ENCODE assay signal across 8 cellular contexts in genomic region chr20:23340524-23340923, GRCh38. TPM values are rescaled to one million over a fixed set of nuclear protein-coding genes. Genes with fewer than 3 reads are reported as not detected.
A peak's percentile ranks its signal among the peaks of the same experiment; 100 is the strongest.
DNase-seq lines count a peak whose midpoint lies in the region; ATAC-seq, FAIRE-seq and TF ChIP-seq lines count a peak whose summit lies in the region.

No MANE protein-coding gene starts in this region.

- TF ChIP-seq EP300 in H1 (IDR thresholded peaks at IDR 0.05; ENCODE audit: borderline replicate concordance in 1 of 2, low read depth in 2 of 2, low read length in 2 of 2), result no peak

- no peak overlapping the region for H3K4me3 ChIP-seq in SJSA1
- no peak overlapping the region for H3K4me3 ChIP-seq in H1 (ENCODE audit: extremely low read depth in 1 of 4, insufficient read depth in 2 of 4, low read depth in 3 of 4, low read length in 4 of 4)

- ATAC-seq in HG02970 (IDR thresholded peaks at IDR 0.05; ENCODE audit: low FRiP score, unreplicated experiment) (no peak), GM18870 (IDR thresholded peaks at IDR 0.05; ENCODE audit: unreplicated experiment) (no peak)

- no peak overlapping the region for H2BK20ac ChIP-seq in H1 (ENCODE audit: low read length)

- H4K5ac ChIP-seq in H1 (ENCODE audit: insufficient read length, low read depth, low read length), result no peak overlapping the region

- no peak overlapping the region for H3K18ac ChIP-seq in H1 (ENCODE audit: extremely low read depth, low read length)

- no peak overlapping the region for H2BK15ac ChIP-seq in H1 (ENCODE audit: low read length)

- 45% methylated on average over 9 of the region's 9 CpGs; no CpG with 5 or more reads in 1 of the 2 experiments for WGBS in H1 (ENCODE audit: extremely low coverage in 1 of 2, insufficient coverage in 1 of 2, insufficient read length in 1 of 2, insufficient replicate concordance in 2 of 2, low coverage in 1 of 2, low lambda C conversion rate in 2 of 2, missing lambda C conversion rate in 1 of 2), 2 experiments

- H3K23ac ChIP-seq in H1 (ENCODE audit: insufficient read length), result no peak overlapping the region

- peaks cover 6% of the 10 kb centered on the region for H3K27me3 Mint-ChIP-seq in mesothelial cell of epicardium (ENCODE audit: low read depth)

- H3K9ac ChIP-seq in H1 (replicated peaks in 1 of 4; ENCODE audit: extremely low read depth in 1 of 4, low read depth in 3 of 4, low read length in 3 of 4), result no peak overlapping the region

- CTCF ChIA-PET in H1 (lab: Charles Lee; ENCODE audit: partially characterized antibody), result interaction anchor here (0.7 to 6.6 kb wide), 51 partner anchors 8 to 1005 kb away, joined by 3 to 63 read pairs (median 5); partner anchors contain the start of genes CD93 and NXT1

- POLR2A ChIA-PET in H1 (lab: Charles Lee; ENCODE audit: partially characterized antibody), result interaction anchor here (1.5 to 1.7 kb wide), 2 partner anchors 10 to 290 kb away, joined by 7 to 9 read pairs; partner anchors contain the start of gene NXT1

- H3K14ac ChIP-seq in H1 (ENCODE audit: insufficient read length), result no peak overlapping the region

- peaks cover 38% of the 10 kb centered on the region for H3K4me1 ChIP-seq in SJSA1 (replicated peaks)
- peaks cover 0 to 5% (median 0%) of the 10 kb centered on the region in 4 experiments; a peak in 3 of 7 replicates for H3K4me1 ChIP-seq in H1 (replicated peaks in 1 of 4; ENCODE audit: control insufficient read depth in 3 of 4, insufficient read depth in 4 of 4, low read length in 3 of 4)

- no peak overlapping the region for H4K8ac ChIP-seq in H1 (ENCODE audit: extremely low read depth, insufficient read depth, low read length)

- no peak overlapping the region for H3K27ac ChIP-seq in 22Rv1
- H3K27ac ChIP-seq in SJSA1, result no peak overlapping the region
- H3K27ac ChIP-seq in H1 (ENCODE audit: low read depth, low read length), result no peak overlapping the region

- no peak for FAIRE-seq in H1 (lab: Jason Lieb, UNC)

- no peaks in the 10 kb centered on the region for H3K36me3 ChIP-seq in SJSA1
- no peaks in the 10 kb centered on the region for H3K36me3 ChIP-seq in H1 (ENCODE audit: control insufficient read depth in 2 of 4, insufficient read depth in 4 of 4, low read length in 3 of 4)

- H3K79me1 ChIP-seq in H1 (ENCODE audit: low read depth, low read length), result no peaks in the 10 kb centered on the region

- no peaks in the 10 kb centered on the region for H3K9me3 Mint-ChIP-seq in mesothelial cell of epicardium

- peak; percentile 94 for TF ChIP-seq RAD21 in H1 (IDR thresholded peaks at IDR 0.05 in 1 of 2, conservative IDR thresholded peaks at IDR 0.05 in 1 of 2; ENCODE audit: low read depth in 2 of 2, low read length in 2 of 2)

- TF ChIP-seq POLR2A in H1 (IDR thresholded peaks at IDR 0.05; ENCODE audit: control extremely low read depth in 1 of 2, low read depth in 2 of 2, low read length in 2 of 2), result no peak

- H4K20me1 ChIP-seq in H1 (replicated peaks in 1 of 2; ENCODE audit: control insufficient read depth in 1 of 2, insufficient read depth in 2 of 2, low read length in 2 of 2), result no peaks in the 10 kb centered on the region

- TF ChIP-seq CTCF in 22Rv1 (IDR thresholded peaks at IDR 0.05), result peak; percentile 65
- TF ChIP-seq CTCF in H1 (IDR thresholded peaks at IDR 0.05; ENCODE audit: control extremely low read depth in 1 of 3, insufficient read depth in 1 of 3, low read depth in 1 of 3, low read length in 3 of 3), result peak; percentile 51 to 87 (median 83)
- peak; percentile 36 for TF ChIP-seq CTCF in mesothelial cell of epicardium (IDR thresholded peaks at IDR 0.05; ENCODE audit: unreplicated experiment)

- H3K9me3 ChIP-seq in SJSA1 (replicated peaks) (no peaks in the 10 kb centered on the region), H1 (ENCODE audit: insufficient read depth in 2 of 2, low read depth in 1 of 2, low read length in 1 of 2) (peaks cover 0 to 4% of the 10 kb centered on the region in 2 experiments; a peak in 1 of 4 replicates)

- DNase-seq in ELR (ENCODE audit: low read depth) (peak; percentile 61), Kasumi-1 (lab: John Stamatoyannopoulos, UW) (peak; percentile 22 to 72), SJSA1 (ENCODE audit: low read depth in 1 of 2, low spot score in 2 of 2) (peak; percentile 64 to 80), H1 (ENCODE audit: low read depth in 1 of 2, low spot score in 2 of 2) (peak in 1 of 2 experiments; percentile 70), mesothelial cell of epicardium (ENCODE audit: low spot score in 2 of 2, unreplicated experiment in 2 of 2) (peak in 1 of 2 experiments; percentile 63)

- no peak overlapping the region for H4K91ac ChIP-seq in H1 (replicated peaks; ENCODE audit: insufficient read length, low read length)

- H3K27me3 ChIP-seq in SJSA1 (replicated peaks), result no peaks in the 10 kb centered on the region
- no peaks in the 10 kb centered on the region for H3K27me3 ChIP-seq in H1 (replicated peaks in 1 of 4; ENCODE audit: control insufficient read depth in 3 of 4, extremely low read depth in 1 of 4, insufficient read depth in 3 of 4, low read length in 3 of 4)

- no peak overlapping the region for H2BK120ac ChIP-seq in H1 (replicated peaks; ENCODE audit: low read depth, low read length)

- no peak overlapping the region for H2AK5ac ChIP-seq in H1 (ENCODE audit: low read depth, low read length)

- H3K23me2 ChIP-seq in H1 (ENCODE audit: low read depth, low read length), result no peaks in the 10 kb centered on the region

- H3K4ac ChIP-seq in H1 (replicated peaks; ENCODE audit: insufficient read length, low read depth, low read length), result no peak overlapping the region

- no peak overlapping the region for H2BK12ac ChIP-seq in H1 (ENCODE audit: low read depth, low read length)

- H3K56ac ChIP-seq in H1 (replicated peaks; ENCODE audit: insufficient read length, low read depth, low read length), result no peak overlapping the region

- H2AFZ ChIP-seq in H1 (ENCODE audit: low read length), result no peak overlapping the region

- no peaks in the 10 kb centered on the region for H3K79me2 ChIP-seq in H1 (ENCODE audit: control insufficient read depth in 1 of 2, insufficient read depth in 2 of 2, low read length in 2 of 2)

- no peak overlapping the region for H3K4me3 Mint-ChIP-seq in mesothelial cell of epicardium

- H2BK5ac ChIP-seq in H1 (ENCODE audit: low read depth, low read length), result no peak overlapping the region

- H3K27ac Mint-ChIP-seq in mesothelial cell of epicardium, result no peak overlapping the region

- no peak overlapping the region for H3K4me2 ChIP-seq in H1 (ENCODE audit: insufficient read depth in 1 of 2, low read depth in 2 of 2, low read length in 2 of 2)

- no peaks in the 10 kb centered on the region for H3K36me3 Mint-ChIP-seq in mesothelial cell of epicardium

- no peaks in the 10 kb centered on the region for H3K4me1 Mint-ChIP-seq in mesothelial cell of epicardium

TF ChIP-seq in H1, 55 proteins besides CTCF, POLR2A, EP300 and RAD21:
- TF ChIP-seq SP4 (IDR thresholded peaks at IDR 0.05; ENCODE audit: low read length) (no peak), E2F6 (IDR thresholded peaks at IDR 0.05) (peak; percentile 85), MAX (IDR thresholded peaks at IDR 0.05) (peak; percentile 47; the same call in 1 of the 2 replicates)

RNA-seq across cellular contexts. Expression of gene NXT1, which starts 10.1 kb away (rescaled TPM):
- 76.0 and 82.5 TPM in 2 replicates for total RNA-seq in SJSA1 (2014; rRNA removed; shearing (Covaris generic))
- 20.4 and 23.1 TPM in 2 replicates for total RNA-seq in H1 (2021; fragmentation: NEBNext Ultra II Directional; extraction: Animal tissue kit (Norgen Biotek cat#: 25700))
- 24.3 and 26.5 TPM in 2 replicates for polyA plus RNA-seq in H1 (2011; rRNA removed)
- 24.9 TPM for polyA plus RNA-seq in H1 (2011; cell fraction: cytosol; rRNA removed)
- polyA plus RNA-seq in H1 (2011; cell fraction: nucleus; rRNA removed), result 19.2 TPM
- polyA plus RNA-seq in H1 (2012, experiment 1 of 2), result 15.1 to 22.8 TPM (median 18.6 TPM) in 4 replicates
- 26.4 TPM for polyA plus RNA-seq in H1 (2012, experiment 2 of 2)
- polyA plus RNA-seq in H1 (2013, experiment 1 of 2), result 23.3 TPM
- polyA plus RNA-seq in H1 (2013, experiment 2 of 2), result 22.5 TPM
- 13.0 and 14.3 TPM in 2 replicates for polyA minus RNA-seq in H1 (2011; rRNA and poly(A)+ RNA removed)
- polyA minus RNA-seq in H1 (2011; cell fraction: cytosol; rRNA and poly(A)+ RNA removed), result 9.3 TPM
- polyA minus RNA-seq in H1 (2011; cell fraction: nucleus; rRNA and poly(A)+ RNA removed), result 7.2 TPM
- total RNA-seq in mesothelial cell of epicardium, result 23.7 to 25.5 TPM (median 24.8 TPM) in 3 replicates

RNA-seq across cellular contexts. Expression of gene GZF1, which starts 21.5 kb away (rescaled TPM):
- total RNA-seq in SJSA1 (2014; rRNA removed; shearing (Covaris generic)), result 19.4 and 22.0 TPM in 2 replicates
- total RNA-seq in H1 (2021; fragmentation: NEBNext Ultra II Directional; extraction: Animal tissue kit (Norgen Biotek cat#: 25700)), result 11.9 and 14.5 TPM in 2 replicates
- 8.2 and 16.2 TPM in 2 replicates for polyA plus RNA-seq in H1 (2011; rRNA removed)
- 15.2 TPM for polyA plus RNA-seq in H1 (2011; cell fraction: cytosol; rRNA removed)
- 51.0 TPM for polyA plus RNA-seq in H1 (2011; cell fraction: nucleus; rRNA removed)
- 7.7 to 14.7 TPM (median 10.5 TPM) in 4 replicates for polyA plus RNA-seq in H1 (2012, experiment 1 of 2)
- polyA plus RNA-seq in H1 (2012, experiment 2 of 2), result 1.1 TPM
- polyA plus RNA-seq in H1 (2013, experiment 1 of 2), result 4.6 TPM
- polyA plus RNA-seq in H1 (2013, experiment 2 of 2), result 4.8 TPM
- polyA minus RNA-seq in H1 (2011; rRNA and poly(A)+ RNA removed), result 56.7 and 63.7 TPM in 2 replicates
- polyA minus RNA-seq in H1 (2011; cell fraction: cytosol; rRNA and poly(A)+ RNA removed), result 13.9 TPM
- 40.3 TPM for polyA minus RNA-seq in H1 (2011; cell fraction: nucleus; rRNA and poly(A)+ RNA removed)
- 13.9 to 15.3 TPM (median 15.0 TPM) in 3 replicates for total RNA-seq in mesothelial cell of epicardium
